ENCODE assay signal across 1 cellular context in genomic region chr6:122799140-122799539, GRCh38.
TF ChIP-seq lines count a peak whose summit lies in the region.

No MANE protein-coding gene starts in this region.

TF ChIP-seq in HCT116, 20 proteins besides CTCF, POLR2A, EP300 and RAD21 (continued from another document):
- TF ChIP-seq EZH2 (IDR thresholded peaks at IDR 0.05) = no peak
- no peak for TF ChIP-seq POLR2AphosphoS5 (IDR thresholded peaks at IDR 0.05; ENCODE audit: low read depth, low read length)
